ENCODE assay signal across 29 cellular contexts in the genomic region with DNA sequence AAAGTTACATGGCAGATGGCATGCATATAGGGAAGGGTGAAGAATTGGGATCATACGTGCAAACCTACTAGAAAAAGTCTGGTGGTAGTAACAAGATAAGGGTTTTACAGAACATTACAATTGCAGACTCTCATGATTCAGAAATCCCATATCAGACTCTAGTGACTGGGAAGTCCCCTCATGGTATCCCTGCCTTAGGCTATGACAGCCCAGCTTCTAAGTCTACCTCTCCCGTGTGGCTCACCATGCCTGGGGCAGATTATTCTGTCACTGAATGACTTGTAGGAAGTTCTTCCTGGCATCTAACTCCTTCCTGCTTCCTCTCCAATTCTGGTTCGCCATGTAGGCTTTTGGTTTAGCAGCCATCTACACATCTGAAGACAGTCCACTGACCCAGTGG. TPM values are rescaled to one million over a fixed set of nuclear protein-coding genes. Genes with fewer than 3 reads are reported as not detected.
"Had no signal": no experiment of that assay in that cellular context is flagged by ENCODE, and none has a peak within 500 bp of the region (broad histone marks: within the 10 kb centered on the region; RNA-seq: fewer than 3 reads in every experiment).

No MANE protein-coding gene starts in this region.

- H3K36me3 ChIP-seq: neutrophil, pancreas, spleen, suprapubic skin, tibial artery, transverse colon, upper lobe of left lung, uterus had no signal

- H3K4me3 ChIP-seq: pancreas, psoas muscle, skin epidermis, smooth muscle cell, spleen, suprapubic skin, testis, tibial artery, transverse colon, upper lobe of left lung, uterus had no signal

- H3K27ac ChIP-seq: neutrophil, pancreas, psoas muscle, skin epidermis, spleen, suprapubic skin, testis, tibial artery, transverse colon, upper lobe of left lung, uterus had no signal

- H3K4me1 ChIP-seq: pancreas, psoas muscle, spleen, suprapubic skin, testis, tibial artery, transverse colon, upper lobe of left lung, uterus had no signal

- H3K4me2 ChIP-seq: smooth muscle cell had no signal

- H3K9me3 ChIP-seq: neutrophil, pancreas, psoas muscle, spleen, suprapubic skin, testis, tibial artery, transverse colon, upper lobe of left lung, uterus had no signal

- DNase-seq: naive B cell; naive thymus-derived CD8-positive, alpha-beta T cell; nephron progenitor cell; nucleus accumbens; pancreas; psoas muscle; right cardiac atrium; spleen; stimulated activated CD4-positive, alpha-beta T cell treated with anti-CD3 and anti-CD28 coated beads, Interleukin-12 subunit alpha, Interleukin-12 subunit beta, amount 100 ng/mL, for 4 hours; stimulated activated CD4-positive, alpha-beta T cell treated with anti-CD3 and anti-CD28 coated beads, Interleukin-1b, Interleukin-23, amount 100 ng/mL, for 48 hours; stimulated activated CD4-positive, alpha-beta T cell treated with anti-CD3 and anti-CD28 coated beads, Interleukin-4, amount 100 ng/mL, for 1 hour; stimulated activated CD4-positive, alpha-beta T cell treated with anti-CD3 and anti-CD28 coated beads, Interleukin-4, amount 100 ng/mL, for 4 hours; stimulated activated CD8-positive, alpha-beta memory T cell treated with anti-CD3 and anti-CD28 coated beads, Interleukin-4, amount 100 ng/mL, for 48 hours; stimulated activated naive CD4-positive, alpha-beta T cell; stimulated activated naive CD8-positive, alpha-beta T cell treated with anti-CD3 and anti-CD28 coated beads, Interleukin-15, amount 100 ng/mL, for 72 hours; stimulated activated naive CD8-positive, alpha-beta T cell treated with anti-CD3 and anti-CD28 coated beads, Interleukin-15, Interleukin-2, amounts not matched to agents 100 U/mL and 50 U/mL, for 24 hours; substantia nigra; testis; tibial artery; transverse colon; upper lobe of left lung; uterus had no signal

- H3K27me3 ChIP-seq: pancreas, testis, upper lobe of left lung, uterus had no signal

RNA-seq across cellular contexts. Expression of a gene that starts 5.7 kb away (rescaled TPM):
- total RNA-seq: naive thymus-derived CD8-positive, alpha-beta T cell; natural killer cell treated with Interleukin-12 subunit alpha and Interleukin-12 subunit beta and Interleukin-15 and Interleukin-18, amount 100 ng/mL, for 72 hours; osteocyte; psoas muscle; renal cortical epithelial cell; right cardiac atrium; smooth muscle cell; transverse colon had no signal
- polyA plus RNA-seq: naive thymus-derived CD8-positive, alpha-beta T cell; smooth muscle cell had no signal
